In genomic region chr12:6927379-6927991, GRCh38 we compare ENCODE assay signal across 1 cellular context.
TF ChIP-seq lines count a peak whose summit lies in the region.

TSS of gene ATN1 (plus strand) at chr12:6927959. CDS start at chr12:6934002, 6,043 bp downstream.

TF ChIP-seq in K562, 482 proteins besides CTCF, POLR2A, EP300 and RAD21 (continued from another document and continues in another):
- TF ChIP-seq HBP1 (CRISPR knock-in tag; IDR thresholded peaks at IDR 0.05) = 0 out of 2 replicates have a peak, but pooled peaks have one; percentile 45
- TF ChIP-seq ZNF639 (CRISPR knock-in tag; conservative IDR thresholded peaks at IDR 0.05 in 1 of 2, IDR thresholded peaks at IDR 0.05 in 1 of 2) = no peak
- TF ChIP-seq ZBTB5 (IDR thresholded peaks at IDR 0.05) = no peak
- TF ChIP-seq LARP7 (IDR thresholded peaks at IDR 0.05) = no peak
- TF ChIP-seq GMEB1 (CRISPR knock-in tag; IDR thresholded peaks at IDR 0.05) = no peak
- TF ChIP-seq DACH1 (IDR thresholded peaks at IDR 0.05; ENCODE audit: partially characterized antibody) = no peak
- no peak for TF ChIP-seq ZNF146 (CRISPR knock-in tag; IDR thresholded peaks at IDR 0.05; ENCODE audit: unreplicated experiment)
- TF ChIP-seq TBP (optimal IDR thresholded peaks at IDR 0.05; ENCODE audit: low read depth, low read length) = peak; percentile 47
- no peak for TF ChIP-seq HDAC3 (IDR thresholded peaks at IDR 0.05; ENCODE audit: borderline replicate concordance, partially characterized antibody)
- TF ChIP-seq XRCC3 (IDR thresholded peaks at IDR 0.05) = no peak
- TF ChIP-seq MEF2D (tag; conservative IDR thresholded peaks at IDR 0.05; ENCODE audit: low read depth) = no peak
- no peak for TF ChIP-seq CC2D1A (IDR thresholded peaks at IDR 0.05)
- no peak for TF ChIP-seq ZNF583 (CRISPR knock-in tag; IDR thresholded peaks at IDR 0.05)
- TF ChIP-seq GABPB1 (CRISPR knock-in tag; IDR thresholded peaks at IDR 0.05) = no peak
- peak; percentile 63 for TF ChIP-seq HNRNPK (IDR thresholded peaks at IDR 0.05; ENCODE audit: low read depth, low read length, poor library complexity, severe bottlenecking)
- no peak for TF ChIP-seq ZNF324 (CRISPR knock-in tag; IDR thresholded peaks at IDR 0.05)
- no peak for TF ChIP-seq SMC3 (conservative IDR thresholded peaks at IDR 0.05; ENCODE audit: insufficient read depth, low read depth, low read length)
- no peak for TF ChIP-seq ZNF75A (CRISPR knock-in tag; IDR thresholded peaks at IDR 0.05)
- no peak for TF ChIP-seq U2AF1 (optimal IDR thresholded peaks at IDR 0.05; ENCODE audit: low read depth, low read length)
- TF ChIP-seq EHMT2 (IDR thresholded peaks at IDR 0.05) = no peak
- TF ChIP-seq GABPA (tag; conservative IDR thresholded peaks at IDR 0.05; ENCODE audit: low read depth) = no peak
- no peak for TF ChIP-seq ZNF263 (CRISPR knock-in tag; IDR thresholded peaks at IDR 0.05; ENCODE audit: borderline replicate concordance)
- TF ChIP-seq CSDE1 (IDR thresholded peaks at IDR 0.05) = no peak
- no peak for TF ChIP-seq SRSF1 (IDR thresholded peaks at IDR 0.05; ENCODE audit: low read depth, low read length)
- TF ChIP-seq ZNF766 (CRISPR knock-in tag; conservative IDR thresholded peaks at IDR 0.05) = no peak
- TF ChIP-seq FOXM1 (IDR thresholded peaks at IDR 0.05; ENCODE audit: low read depth) = no peak
- no peak for TF ChIP-seq FOXM1 (CRISPR knock-in tag; IDR thresholded peaks at IDR 0.05; ENCODE audit: low read depth)
- TF ChIP-seq ELK3 (CRISPR knock-in tag; IDR thresholded peaks at IDR 0.05) = no peak
- no peak for TF ChIP-seq ATF2 (CRISPR knock-in tag; IDR thresholded peaks at IDR 0.05)
- peak; percentile 96 for TF ChIP-seq VEZF1 (CRISPR knock-in tag; IDR thresholded peaks at IDR 0.05)
- no peak for TF ChIP-seq MAFG (tag; conservative IDR thresholded peaks at IDR 0.05)
- TF ChIP-seq TFAM (CRISPR knock-in tag; conservative IDR thresholded peaks at IDR 0.05) = no peak
- TF ChIP-seq ZBTB26 (CRISPR knock-in tag; IDR thresholded peaks at IDR 0.05) = no peak
- TF ChIP-seq POLR2AphosphoS5 (IDR thresholded peaks at IDR 0.05; ENCODE audit: control insufficient read depth, insufficient read depth, low read depth, low read length) = no peak
- TF ChIP-seq BHLHE40 (IDR thresholded peaks at IDR 0.05; ENCODE audit: low read length) = no peak
- peak; percentile 45 for TF ChIP-seq POLR2B (IDR thresholded peaks at IDR 0.05; ENCODE audit: low read depth, partially characterized antibody)
- TF ChIP-seq TOE1 (IDR thresholded peaks at IDR 0.05; ENCODE audit: borderline replicate concordance) = peak; percentile 48; the same call in 1 of the 2 replicates
- no peak for TF ChIP-seq TOE1 (CRISPR knock-in tag; IDR thresholded peaks at IDR 0.05; ENCODE audit: borderline replicate concordance, low read depth)
- no peak for TF ChIP-seq KLF10 (CRISPR knock-in tag; IDR thresholded peaks at IDR 0.05)
- no peak for TF ChIP-seq ZNF695 (CRISPR knock-in tag; IDR thresholded peaks at IDR 0.05)
- TF ChIP-seq CXXC5 (CRISPR knock-in tag; IDR thresholded peaks at IDR 0.05) = peak; percentile 50
- no peak for TF ChIP-seq FOS (IDR thresholded peaks at IDR 0.05; ENCODE audit: extremely low read depth, insufficient read length)
- no peak for TF ChIP-seq MEIS2 (IDR thresholded peaks at IDR 0.05; ENCODE audit: partially characterized antibody)
- TF ChIP-seq PURB (CRISPR knock-in tag; IDR thresholded peaks at IDR 0.05; ENCODE audit: low read depth) = no peak
- TF ChIP-seq XRCC4 (IDR thresholded peaks at IDR 0.05; ENCODE audit: extremely low read depth, insufficient read depth, insufficient read length) = no peak
- TF ChIP-seq ZBTB40 (IDR thresholded peaks at IDR 0.05) = no peak
- TF ChIP-seq ZBTB40 (CRISPR knock-in tag; IDR thresholded peaks at IDR 0.05) = no peak
